Comparison of ENCODE assay signal across 8 cellular contexts in the genomic region with DNA sequence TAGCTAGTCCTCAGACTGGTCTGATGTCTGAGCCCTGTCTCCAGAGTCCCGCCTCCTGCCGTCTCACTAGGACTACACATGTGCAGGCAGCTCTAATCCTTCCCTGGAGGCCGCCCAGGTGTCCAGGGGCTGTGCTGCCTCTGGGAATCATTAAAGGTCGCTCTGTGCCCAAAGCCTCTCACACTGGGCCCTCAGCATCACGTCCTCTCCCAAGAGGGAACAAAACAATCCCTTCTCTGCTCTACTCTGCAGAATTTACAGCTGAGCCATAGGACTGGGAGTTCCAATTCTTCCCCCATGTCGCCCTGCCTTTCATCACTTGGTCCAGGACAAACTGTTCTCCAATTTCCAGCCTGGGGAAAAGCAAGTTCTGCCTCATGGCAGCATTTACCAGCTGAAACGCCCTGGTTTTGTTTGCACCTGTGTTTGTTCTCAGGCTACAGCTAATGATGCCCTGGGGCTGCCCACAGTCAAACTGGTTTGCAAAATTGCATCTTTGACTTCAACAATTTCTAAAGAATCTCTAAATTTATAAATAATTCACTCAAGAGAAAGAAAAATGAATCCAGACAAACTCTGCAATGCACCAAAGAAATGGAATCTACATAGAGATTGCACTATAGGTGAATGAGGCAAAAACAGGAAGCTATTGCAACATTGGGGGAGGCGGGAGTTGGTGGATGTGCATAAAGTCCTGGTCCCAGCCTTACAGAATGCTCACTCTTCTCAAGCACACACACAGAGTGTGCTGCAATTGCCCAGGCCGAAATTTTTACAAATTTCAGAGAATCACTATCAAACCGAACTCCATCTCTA. TPM values are rescaled to one million over a fixed set of nuclear protein-coding genes. Genes with fewer than 3 reads are reported as not detected.
DNase-seq lines count a peak whose midpoint lies in the region; ATAC-seq and TF ChIP-seq lines count a peak whose summit lies in the region.

No MANE protein-coding gene starts in this region.

- no peak overlapping the region for H3K27ac ChIP-seq in mesenchymal stem cell (ENCODE audit: low read length, poor library complexity, severe bottlenecking)
- H3K27ac ChIP-seq in dorsolateral prefrontal cortex = peak overlapping the region in 8 of 59 donors; percentile 8 to 51 (median 36)

- H4K8ac ChIP-seq in mesenchymal stem cell (ENCODE audit: low read length) = no peak overlapping the region

- no peak overlapping the region for H2BK5ac ChIP-seq in mesenchymal stem cell (ENCODE audit: low read depth, low read length, poor library complexity, severe bottlenecking)

- no peak overlapping the region for H3K14ac ChIP-seq in mesenchymal stem cell (ENCODE audit: low read length in 2 of 2)

- H4K91ac ChIP-seq in mesenchymal stem cell (ENCODE audit: low read length) = no peak overlapping the region

- no peaks in the 10 kb centered on the region for H3K27me3 Mint-ChIP-seq in endothelial cell (ENCODE audit: unreplicated experiment)

- 77% methylated on average over 8 of the region's 10 CpGs for WGBS in mesenchymal stem cell

- no peak overlapping the region for H3K23ac ChIP-seq in mesenchymal stem cell (ENCODE audit: low read length in 2 of 2)

- no peak overlapping the region for H3K9ac ChIP-seq in mesenchymal stem cell (ENCODE audit: low read length)

- no peak overlapping the region for H2BK120ac ChIP-seq in mesenchymal stem cell (ENCODE audit: low read depth, low read length)

- no peak overlapping the region for H2AK5ac ChIP-seq in mesenchymal stem cell (ENCODE audit: low read length, severe bottlenecking)

- ATAC-seq in HG02884 (IDR thresholded peaks at IDR 0.05; ENCODE audit: unreplicated experiment) = no peak

- H3K9me3 Mint-ChIP-seq in endothelial cell (ENCODE audit: unreplicated experiment) = no peaks in the 10 kb centered on the region

- no peaks in the 10 kb centered on the region for H3K4me1 ChIP-seq in mesenchymal stem cell (ENCODE audit: control insufficient read depth, insufficient read depth, low read depth, low read length)

- TF ChIP-seq CTCF in endothelial cell (IDR thresholded peaks at IDR 0.05; ENCODE audit: unreplicated experiment) (no peak), dorsolateral prefrontal cortex (IDR thresholded peaks at IDR 0.05 in 54 of 56, conservative IDR thresholded peaks at IDR 0.05 in 2 of 56; ENCODE audit: low read depth in 1 of 56, partially characterized antibody in 56 of 56) (no peak)

- H3K27ac Mint-ChIP-seq in endothelial cell (ENCODE audit: unreplicated experiment) = no peak overlapping the region

- H3K4me3 ChIP-seq in mesenchymal stem cell (ENCODE audit: insufficient read depth in 1 of 2, low read depth in 1 of 2, low read length in 2 of 2) (no peak overlapping the region), dorsolateral prefrontal cortex (no peak overlapping the region)

- H3K36me3 ChIP-seq in mesenchymal stem cell (ENCODE audit: control insufficient read depth in 1 of 2, insufficient read depth in 2 of 2, low read depth in 1 of 2, low read length in 2 of 2) = no peaks in the 10 kb centered on the region

- no peaks in the 10 kb centered on the region for H3K36me3 Mint-ChIP-seq in endothelial cell (ENCODE audit: low read depth, unreplicated experiment)

- no peak overlapping the region for H3K4ac ChIP-seq in mesenchymal stem cell (ENCODE audit: low read depth in 1 of 2, low read length in 2 of 2)

- H3K27me3 ChIP-seq in mesenchymal stem cell (ENCODE audit: control insufficient read depth in 1 of 2, insufficient read depth in 1 of 2, low read length in 2 of 2) = no peaks in the 10 kb centered on the region
- H3K27me3 ChIP-seq in dorsolateral prefrontal cortex = no peaks in the 10 kb centered on the region

- H3K4me2 ChIP-seq in mesenchymal stem cell (ENCODE audit: low read length, poor library complexity, severe bottlenecking) = no peak overlapping the region

- DNase-seq in ELF-1 (ENCODE audit: low read depth, low spot score) (peak; percentile 72), NCI-H146 (lab: John Stamatoyannopoulos, UW) (peak; percentile 90), SW480 (ENCODE audit: low spot score) (peak; percentile 51), mesenchymal stem cell (peak; percentile 24), endothelial cell (ENCODE audit: low spot score) (no peak), retina (no peak), dorsolateral prefrontal cortex (no peak)

- H3K79me1 ChIP-seq in mesenchymal stem cell (replicated peaks; ENCODE audit: low read length, poor library complexity, severe bottlenecking) = no peaks in the 10 kb centered on the region

- intact Hi-C loops in dorsolateral prefrontal cortex (cut with DNase I) = no loop called here

- H3K4me3 Mint-ChIP-seq in endothelial cell (ENCODE audit: unreplicated experiment) = no peak overlapping the region

- no peak overlapping the region for H3K18ac ChIP-seq in mesenchymal stem cell (ENCODE audit: low read depth in 1 of 2, low read length in 2 of 2)

- no peaks in the 10 kb centered on the region for H3K9me3 ChIP-seq in mesenchymal stem cell (ENCODE audit: control insufficient read depth, low read length)

- H2BK15ac ChIP-seq in mesenchymal stem cell (ENCODE audit: low read depth, poor library complexity, severe bottlenecking) = no peak overlapping the region

- H2AFZ ChIP-seq in mesenchymal stem cell (ENCODE audit: low read depth, low read length) = no peak overlapping the region

- H3K4me1 Mint-ChIP-seq in endothelial cell (ENCODE audit: unreplicated experiment) = peaks cover 3% of the 10 kb centered on the region

- no peak overlapping the region for H2BK12ac ChIP-seq in mesenchymal stem cell (ENCODE audit: low read length in 2 of 2)

RNA-seq across cellular contexts. Expression of gene MRFAP1, which starts 7.2 kb away (rescaled TPM):
- polyA plus RNA-seq in mesenchymal stem cell (2013, experiment 1 of 2) = 265 TPM
- polyA plus RNA-seq in mesenchymal stem cell (2013, experiment 2 of 2) = 268 TPM
- total RNA-seq in endothelial cell (ENCODE audit: unreplicated experiment) (226 TPM), dorsolateral prefrontal cortex (100 to 1,000 TPM; 242 to 474 (median 356) TPM)

RNA-seq across cellular contexts. Expression of gene MAN2B2, which starts 58.3 kb away (rescaled TPM):
- 43.3 TPM for polyA plus RNA-seq in mesenchymal stem cell (2013, experiment 1 of 2)
- 44.0 TPM for polyA plus RNA-seq in mesenchymal stem cell (2013, experiment 2 of 2)
- total RNA-seq in endothelial cell (ENCODE audit: unreplicated experiment) (12.5 TPM), dorsolateral prefrontal cortex (10 to 100 TPM; 22.1 to 45.0 (median 34.3) TPM)

Comparison
In these comparisons a context has a peak if more than half of its experiments do, and no peak if none do; other contexts are left out.
1. DNase-seq: peak in ELF-1 (single experiment), NCI-H146 (single experiment), SW480 (single experiment) and mesenchymal stem cell (single experiment); none in endothelial cell (single experiment), retina (single experiment) and dorsolateral prefrontal cortex (0 of 10).